ENCODE assay signal across 16 cellular contexts in the genomic region with DNA sequence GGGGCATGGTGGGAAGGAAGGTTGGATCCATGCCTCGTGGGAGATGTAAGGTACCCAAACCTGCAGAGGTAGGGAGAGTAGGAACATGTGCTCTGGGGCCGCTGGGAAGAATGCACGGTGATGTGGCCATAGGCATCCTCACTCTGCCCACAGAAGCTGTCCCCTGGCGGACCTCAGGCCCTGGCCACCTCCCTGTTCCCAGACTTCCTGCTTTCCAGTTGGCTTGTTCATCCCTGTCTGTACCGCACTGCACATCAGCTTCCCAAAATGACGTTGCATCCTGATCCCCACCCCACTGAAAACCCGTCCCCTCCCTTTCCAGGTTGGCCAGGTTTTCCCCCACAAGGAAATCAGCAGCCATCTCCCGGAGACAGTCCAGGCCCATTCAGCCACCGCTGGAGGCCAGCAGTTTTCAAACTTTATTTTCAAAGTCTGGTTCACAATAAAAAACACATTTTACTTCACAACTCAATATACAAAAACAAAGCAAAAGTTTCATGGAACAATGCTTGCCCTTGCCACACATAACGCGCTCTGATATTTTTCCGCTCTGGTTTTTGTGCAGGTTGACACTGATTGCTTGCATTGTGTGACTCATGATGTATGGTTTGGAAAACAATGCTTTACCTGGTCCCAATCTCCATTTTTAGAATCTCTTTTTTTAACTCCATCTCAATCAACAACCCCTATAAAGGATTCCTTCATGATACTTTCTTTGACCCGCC.
"Had no signal": no experiment of that assay in that cellular context is flagged by ENCODE, and none has a peak within 500 bp of the region (broad histone marks: within the 10 kb centered on the region; RNA-seq: fewer than 3 reads in every experiment).

No MANE protein-coding gene starts in this region.

- H3K27ac Mint-ChIP-seq: activated CD4-positive, alpha-beta memory T cell treated with anti-CD3 and anti-CD28 coated beads, Interleukin-2, amount 10 ng/mL, durations not matched to agents 7 days and 5 days; activated naive CD4-positive, alpha-beta T cell treated with anti-CD3 and anti-CD28 coated beads, Interleukin-2, amount 10 ng/mL, durations not matched to agents 7 days and 5 days; activated T-cell treated with anti-CD3 and anti-CD28 coated beads, Interleukin-2, amount 50 U/mL, for 24 hours; memory B cell; stimulated activated naive CD8-positive, alpha-beta T cell treated with anti-CD3 and anti-CD28 coated beads, Interleukin-15, amount 100 ng/mL, for 72 hours; T-helper 17 cell had no signal

- DNase-seq: activated CD4-positive, alpha-beta memory T cell treated with anti-CD3 and anti-CD28 coated beads, Interleukin-2, amount 10 ng/mL, durations not matched to agents 7 days and 5 days; activated naive CD4-positive, alpha-beta T cell treated with anti-CD3 and anti-CD28 coated beads, Interleukin-2, amount 10 ng/mL, durations not matched to agents 7 days and 5 days; activated T-cell treated with anti-CD3 and anti-CD28 coated beads, Interleukin-2, amount 50 U/mL, for 24 hours; esophagus squamous epithelium; naive thymus-derived CD8-positive, alpha-beta T cell; right lobe of liver; stimulated activated CD4-positive, alpha-beta T cell treated with anti-CD3 and anti-CD28 coated beads, Interleukin-1b, Interleukin-23, amount 100 ng/mL, for 48 hours; stimulated activated naive CD8-positive, alpha-beta T cell treated with anti-CD3 and anti-CD28 coated beads, Interleukin-15, amount 100 ng/mL, for 72 hours; T-helper 17 cell; WERI-Rb-1 had no signal

- H3K4me1 ChIP-seq: prostate gland, right lobe of liver had no signal

- H3K27ac ChIP-seq: prostate gland, right lobe of liver, thoracic aorta, WERI-Rb-1 had no signal

- H3K9me3 ChIP-seq: esophagus squamous epithelium, prostate gland, right lobe of liver, thoracic aorta had no signal

- ATAC-seq: naive thymus-derived CD8-positive, alpha-beta T cell; right lobe of liver; stimulated activated naive CD8-positive, alpha-beta T cell treated with anti-CD3 and anti-CD28 coated beads, Interleukin-15, amount 100 ng/mL, for 72 hours; T-helper 17 cell had no signal

- H3K36me3 Mint-ChIP-seq: activated naive CD4-positive, alpha-beta T cell treated with anti-CD3 and anti-CD28 coated beads, Interleukin-2, amount 10 ng/mL, durations not matched to agents 7 days and 5 days; naive thymus-derived CD8-positive, alpha-beta T cell had no signal

- H3K4me3 Mint-ChIP-seq: activated CD4-positive, alpha-beta memory T cell treated with anti-CD3 and anti-CD28 coated beads, Interleukin-2, amount 10 ng/mL, durations not matched to agents 7 days and 5 days; activated naive CD4-positive, alpha-beta T cell treated with anti-CD3 and anti-CD28 coated beads, Interleukin-2, amount 10 ng/mL, durations not matched to agents 7 days and 5 days; activated T-cell treated with anti-CD3 and anti-CD28 coated beads, Interleukin-2, amount 50 U/mL, for 24 hours; central memory CD8-positive, alpha-beta T cell; memory B cell; naive thymus-derived CD8-positive, alpha-beta T cell; stimulated activated naive CD8-positive, alpha-beta T cell treated with anti-CD3 and anti-CD28 coated beads, Interleukin-15, amount 100 ng/mL, for 72 hours; T-helper 17 cell had no signal

- FAIRE-seq: urothelium cell line had no signal

- H3K9me3 Mint-ChIP-seq: activated CD4-positive, alpha-beta memory T cell treated with anti-CD3 and anti-CD28 coated beads, Interleukin-2, amount 10 ng/mL, durations not matched to agents 7 days and 5 days; activated T-cell treated with anti-CD3 and anti-CD28 coated beads, Interleukin-2, amount 50 U/mL, for 24 hours; central memory CD8-positive, alpha-beta T cell; memory B cell; stimulated activated naive CD8-positive, alpha-beta T cell treated with anti-CD3 and anti-CD28 coated beads, Interleukin-15, amount 100 ng/mL, for 72 hours had no signal

- H3K36me3 ChIP-seq: esophagus squamous epithelium, prostate gland, right lobe of liver, thoracic aorta, WERI-Rb-1 had no signal

- H3K4me1 Mint-ChIP-seq: activated naive CD4-positive, alpha-beta T cell treated with anti-CD3 and anti-CD28 coated beads, Interleukin-2, amount 10 ng/mL, durations not matched to agents 7 days and 5 days; T-helper 17 cell had no signal

- H3K27me3 Mint-ChIP-seq: activated CD4-positive, alpha-beta memory T cell treated with anti-CD3 and anti-CD28 coated beads, Interleukin-2, amount 10 ng/mL, durations not matched to agents 7 days and 5 days; activated naive CD4-positive, alpha-beta T cell treated with anti-CD3 and anti-CD28 coated beads, Interleukin-2, amount 10 ng/mL, durations not matched to agents 7 days and 5 days; activated T-cell treated with anti-CD3 and anti-CD28 coated beads, Interleukin-2, amount 50 U/mL, for 24 hours; central memory CD8-positive, alpha-beta T cell; stimulated activated naive CD8-positive, alpha-beta T cell treated with anti-CD3 and anti-CD28 coated beads, Interleukin-15, amount 100 ng/mL, for 72 hours had no signal

- H3K4me3 ChIP-seq: coronary artery, esophagus squamous epithelium, prostate gland, right lobe of liver, thoracic aorta had no signal

- H3K27me3 ChIP-seq: esophagus squamous epithelium, right lobe of liver had no signal
